12 cellular contexts compared by ENCODE assay signal in genomic region chr11:72758690-72759389, GRCh38. TPM values are rescaled to one million over a fixed set of nuclear protein-coding genes. Genes with fewer than 3 reads are reported as not detected.
DNase-seq lines count a peak whose midpoint lies in the region; ATAC-seq and TF ChIP-seq lines count a peak whose summit lies in the region.
"Had no signal": no experiment of that assay in that cellular context is flagged by ENCODE, and none has a peak within 500 bp of the region (broad histone marks: within the 10 kb centered on the region; RNA-seq: fewer than 3 reads in every experiment).

No MANE protein-coding gene starts in this region.

- POLR2A ChIA-PET in SK-N-SH (lab: Yijun Ruan, JAX): no interaction called here

- H3K27me3 Mint-ChIP-seq in stimulated activated naive B cell treated with anti-CD40 and anti-IgM and Interleukin-4, amounts not matched to agents 10 μg/mL and 1 μg/mL and 100 μg/mL, for 72 hours: no peaks in the 10 kb centered on the region
- H3K27me3 Mint-ChIP-seq in activated naive CD4-positive, alpha-beta T cell treated with anti-CD3 and anti-CD28 coated beads, Interleukin-2, amount 10 ng/mL, durations not matched to agents 7 days and 5 days: peaks cover 4% of the 10 kb centered on the region
- H3K27me3 Mint-ChIP-seq: stimulated activated naive CD8-positive, alpha-beta T cell treated with anti-CD3 and anti-CD28 coated beads, Interleukin-15, Interleukin-2, amounts not matched to agents 100 ng/mL and 50 ng/mL, for 24 hours had no signal

- H4K20me1 ChIP-seq in SK-N-SH (ENCODE audit: insufficient read depth) (no peaks in the 10 kb centered on the region), Karpas-422 (ENCODE audit: insufficient read depth, low read depth, low read length) (no peaks in the 10 kb centered on the region)

- H3K36me3 ChIP-seq in SK-N-SH (replicated peaks in 1 of 2; ENCODE audit: control insufficient read depth in 1 of 2, insufficient read depth in 2 of 2, low read length in 1 of 2) (no peaks in the 10 kb centered on the region), Karpas-422 (ENCODE audit: insufficient read depth, low read length) (no peaks in the 10 kb centered on the region)

- H3K27me3 ChIP-seq in SK-N-SH (ENCODE audit: insufficient read depth) (no peaks in the 10 kb centered on the region), Karpas-422 (ENCODE audit: low read length) (no peaks in the 10 kb centered on the region)

- TF ChIP-seq RAD21 in SK-N-SH (IDR thresholded peaks at IDR 0.05; ENCODE audit: low read length): no peak

- H3K36me3 Mint-ChIP-seq in stimulated activated naive B cell treated with anti-CD40 and anti-IgM and Interleukin-4, amounts not matched to agents 10 μg/mL and 1 μg/mL and 100 μg/mL, for 72 hours: peaks cover 6 to 34% of the 10 kb centered on the region in 2 donors
- no peaks in the 10 kb centered on the region for H3K36me3 Mint-ChIP-seq in activated naive CD4-positive, alpha-beta T cell treated with anti-CD3 and anti-CD28 coated beads, Interleukin-2, amount 10 ng/mL, durations not matched to agents 7 days and 5 days

- no peak overlapping the region for H3K4me3 Mint-ChIP-seq in stimulated activated naive B cell treated with anti-CD40 and anti-IgM and Interleukin-4, amounts not matched to agents 10 μg/mL and 1 μg/mL and 100 μg/mL, for 72 hours
- H3K4me3 Mint-ChIP-seq in activated naive CD4-positive, alpha-beta T cell treated with anti-CD3 and anti-CD28 coated beads, Interleukin-2, amount 10 ng/mL, durations not matched to agents 7 days and 5 days: no peak overlapping the region
- H3K4me3 Mint-ChIP-seq: activated naive CD4-positive, alpha-beta T cell treated with anti-CD3 and anti-CD28 coated beads for 36 hours; stimulated activated naive CD8-positive, alpha-beta T cell treated with anti-CD3 and anti-CD28 coated beads, Interleukin-15, Interleukin-2, amounts not matched to agents 100 ng/mL and 50 ng/mL, for 24 hours had no signal

- H3K4me2 ChIP-seq in SK-N-SH (no peak overlapping the region), Karpas-422 (ENCODE audit: low read depth, low read length, poor library complexity, severe bottlenecking) (no peak overlapping the region)

- peaks cover 37 to 41% of the 10 kb centered on the region in 2 donors for H3K4me1 Mint-ChIP-seq in stimulated activated naive B cell treated with anti-CD40 and anti-IgM and Interleukin-4, amounts not matched to agents 10 μg/mL and 1 μg/mL and 100 μg/mL, for 72 hours
- peaks cover 12% of the 10 kb centered on the region for H3K4me1 Mint-ChIP-seq in activated naive CD4-positive, alpha-beta T cell treated with anti-CD3 and anti-CD28 coated beads, Interleukin-2, amount 10 ng/mL, durations not matched to agents 7 days and 5 days

- intact Hi-C loops in left cardiac atrium (cut with DNase I): no loop called here

- DNase-seq in NCI-H1417 (lab: John Stamatoyannopoulos, UW): peak; percentile 28 to 90 (median 55)
- DNase-seq in NCI-H1417 treated with DMSO at 0.1 percent for 48 hours (lab: John Stamatoyannopoulos, UW): no peak
- peak; percentile 46 for DNase-seq in SK-N-SH
- peak; percentile 83 for DNase-seq in left cardiac atrium
- DNase-seq in stimulated activated naive B cell treated with anti-CD40 and anti-IgM and Interleukin-4, amounts not matched to agents 10 μg/mL and 1 μg/mL and 100 μg/mL, for 72 hours: no peak
- DNase-seq in GM10266 (ENCODE audit: extremely low spot score): no peak
- no peak for DNase-seq in Karpas-422
- DNase-seq in activated naive CD4-positive, alpha-beta T cell treated with anti-CD3 and anti-CD28 coated beads, Interleukin-2, amount 10 ng/mL, durations not matched to agents 7 days and 5 days: no peak
- DNase-seq: activated naive CD4-positive, alpha-beta T cell treated with anti-CD3 and anti-CD28 coated beads for 36 hours; Kasumi-1 had no signal

- H3K27ac ChIP-seq in SK-N-SH (ENCODE audit: low read depth in 2 of 2, low read length in 1 of 2): no peak overlapping the region
- no peak overlapping the region for H3K27ac ChIP-seq in Karpas-422 (ENCODE audit: low read length)
- H3K27ac ChIP-seq: psoas muscle had no signal

- H3K4me3 ChIP-seq in SK-N-SH (ENCODE audit: low read depth in 2 of 2, low read length in 1 of 2) (no peak overlapping the region), Karpas-422 (ENCODE audit: low read length) (no peak overlapping the region)
- H3K4me3 ChIP-seq: psoas muscle had no signal

- H3K79me2 ChIP-seq in SK-N-SH (ENCODE audit: insufficient read depth): no peaks in the 10 kb centered on the region
- H3K79me2 ChIP-seq in Karpas-422 (ENCODE audit: low read length): no peaks in the 10 kb centered on the region

- 78% methylated on average over 16 of the region's 17 CpGs for WGBS in SK-N-SH (ENCODE audit: low lambda C conversion rate)

- H3K9me3 ChIP-seq in SK-N-SH (no peaks in the 10 kb centered on the region), Karpas-422 (ENCODE audit: low read length) (no peaks in the 10 kb centered on the region)
- H3K9me3 ChIP-seq: psoas muscle had no signal

- H3K9me3 Mint-ChIP-seq in stimulated activated naive B cell treated with anti-CD40 and anti-IgM and Interleukin-4, amounts not matched to agents 10 μg/mL and 1 μg/mL and 100 μg/mL, for 72 hours: no peaks in the 10 kb centered on the region
- H3K9me3 Mint-ChIP-seq in activated naive CD4-positive, alpha-beta T cell treated with anti-CD3 and anti-CD28 coated beads, Interleukin-2, amount 10 ng/mL, durations not matched to agents 7 days and 5 days: no peaks in the 10 kb centered on the region
- H3K9me3 Mint-ChIP-seq: activated naive CD4-positive, alpha-beta T cell treated with anti-CD3 and anti-CD28 coated beads for 36 hours; stimulated activated naive CD8-positive, alpha-beta T cell treated with anti-CD3 and anti-CD28 coated beads, Interleukin-15, Interleukin-2, amounts not matched to agents 100 ng/mL and 50 ng/mL, for 24 hours had no signal

- ATAC-seq in left cardiac atrium: peak; percentile 34 to 58
- ATAC-seq in stimulated activated naive B cell treated with anti-CD40 and anti-IgM and Interleukin-4, amounts not matched to agents 10 μg/mL and 1 μg/mL and 100 μg/mL, for 72 hours (replicated peaks): no peak
- ATAC-seq: psoas muscle had no signal

- peaks cover 0 to 4% of the 10 kb centered on the region in 2 experiments; a peak in 3 of 4 replicates for H3K4me1 ChIP-seq in SK-N-SH (ENCODE audit: control insufficient read depth in 1 of 2, insufficient read depth in 2 of 2, low read depth in 1 of 2, low read length in 1 of 2)
- H3K4me1 ChIP-seq in Karpas-422 (ENCODE audit: low read length): no peaks in the 10 kb centered on the region

- H3K9me2 ChIP-seq in SK-N-SH (no peaks in the 10 kb centered on the region), Karpas-422 (replicated peaks; ENCODE audit: insufficient read depth, low read length) (no peaks in the 10 kb centered on the region)

- no peak for TF ChIP-seq EP300 in SK-N-SH (IDR thresholded peaks at IDR 0.05; ENCODE audit: borderline replicate concordance in 1 of 2, low read depth in 1 of 2, low read length in 1 of 2)

- peak overlapping the region; percentile 16 for H3K27ac Mint-ChIP-seq in stimulated activated naive B cell treated with anti-CD40 and anti-IgM and Interleukin-4, amounts not matched to agents 10 μg/mL and 1 μg/mL and 100 μg/mL, for 72 hours
- no peak overlapping the region for H3K27ac Mint-ChIP-seq in activated naive CD4-positive, alpha-beta T cell treated with anti-CD3 and anti-CD28 coated beads, Interleukin-2, amount 10 ng/mL, durations not matched to agents 7 days and 5 days
- H3K27ac Mint-ChIP-seq: activated naive CD4-positive, alpha-beta T cell treated with anti-CD3 and anti-CD28 coated beads for 36 hours; stimulated activated naive CD8-positive, alpha-beta T cell treated with anti-CD3 and anti-CD28 coated beads, Interleukin-15, Interleukin-2, amounts not matched to agents 100 ng/mL and 50 ng/mL, for 24 hours had no signal

- CTCF ChIA-PET in SK-N-SH (lab: Yijun Ruan, JAX): interaction anchor here (0.7 to 2.7 kb wide), 3 partner anchors 33 to 54 kb away, joined by 3 to 10 read pairs (median 3); no protein-coding TSS in a partner anchor
- CTCF ChIA-PET in activated naive CD4-positive, alpha-beta T cell treated with anti-CD3 and anti-CD28 coated beads, Interleukin-2, amount 10 ng/mL, durations not matched to agents 7 days and 5 days (lab: Charles Lee): no interaction called here

- TF ChIP-seq CTCF in SK-N-SH (IDR thresholded peaks at IDR 0.05) (no peak), GM10266 (IDR thresholded peaks at IDR 0.05; ENCODE audit: control insufficient read depth, insufficient read depth, low read depth, missing control alignments) (no peak)

- no peak overlapping the region for H3K9ac ChIP-seq in SK-N-SH
- no peak overlapping the region for H3K9ac ChIP-seq in Karpas-422 (ENCODE audit: low read length)

- H3F3A ChIP-seq in SK-N-SH (replicated peaks; ENCODE audit: insufficient read depth): no peaks in the 10 kb centered on the region

- no peak overlapping the region for H2AFZ ChIP-seq in SK-N-SH (ENCODE audit: low read depth)
- H2AFZ ChIP-seq in Karpas-422 (ENCODE audit: low read length): no peak overlapping the region

TF ChIP-seq in SK-N-SH, 30 proteins besides CTCF, POLR2A, EP300 and RAD21:
- TF ChIP-seq FOXJ3 (CRISPR knock-in tag; IDR thresholded peaks at IDR 0.05) (no peak), NFIC (IDR thresholded peaks at IDR 0.05; ENCODE audit: borderline replicate concordance) (0 out of 2 replicates have a peak, but pooled peaks have one; percentile 16)

RNA-seq across cellular contexts. Expression of gene ARAP1, which starts 6.6 kb away (rescaled TPM):
- polyA plus RNA-seq in SK-N-SH (2012; rRNA removed): 43.4 and 56.6 TPM in 2 replicates
- polyA plus RNA-seq in SK-N-SH (2012; cell fraction: cytosol; rRNA removed): 21.6 and 37.3 TPM in 2 replicates
- polyA plus RNA-seq in SK-N-SH (2012; cell fraction: nucleus; rRNA removed): 118 and 136 TPM in 2 replicates
- 10 to 100 TPM; 60.3 to 66.9 TPM for total RNA-seq in left cardiac atrium
- total RNA-seq in Karpas-422 (2014; rRNA removed; shearing (Covaris generic); ENCODE audit: low replicate concordance): 76.1 and 103 TPM in 2 replicates

RNA-seq across cellular contexts. Expression of gene STARD10, which starts 35.0 kb away (rescaled TPM):
- polyA plus RNA-seq in SK-N-SH (2012; rRNA removed): 42.2 and 47.7 TPM in 2 replicates
- 20.7 and 30.1 TPM in 2 replicates for polyA plus RNA-seq in SK-N-SH (2012; cell fraction: cytosol; rRNA removed)
- polyA plus RNA-seq in SK-N-SH (2012; cell fraction: nucleus; rRNA removed): 23.7 and 25.6 TPM in 2 replicates
- total RNA-seq in left cardiac atrium: 10 to 100 TPM; 87.4 to 93.9 TPM
- total RNA-seq in Karpas-422 (2014; rRNA removed; shearing (Covaris generic); ENCODE audit: low replicate concordance): 4.3 and 4.7 TPM in 2 replicates

RNA-seq across cellular contexts. Expression of gene ATG16L2, which starts 55.4 kb away (rescaled TPM):
- polyA plus RNA-seq in SK-N-SH (2012; rRNA removed): 26.9 and 29.4 TPM in 2 replicates
- 3.8 and 6.1 TPM in 2 replicates for polyA plus RNA-seq in SK-N-SH (2012; cell fraction: cytosol; rRNA removed)
- polyA plus RNA-seq in SK-N-SH (2012; cell fraction: nucleus; rRNA removed): 205 and 218 TPM in 2 replicates
- 10 to 100 TPM; 11.9 to 16.3 TPM for total RNA-seq in left cardiac atrium
- 14.8 and 20.2 TPM in 2 replicates for total RNA-seq in Karpas-422 (2014; rRNA removed; shearing (Covaris generic); ENCODE audit: low replicate concordance)

Comparison
In these comparisons a context has a peak if more than half of its experiments do, and no peak if none do; other contexts are left out.
1. DNase-seq: peak in NCI-H1417 (3 of 3), SK-N-SH (single experiment) and left cardiac atrium (single experiment); none in NCI-H1417 treated with DMSO at 0.1 percent for 48 hours (single experiment), stimulated activated naive B cell treated with anti-CD40 and anti-IgM and Interleukin-4, amounts not matched to agents 10 μg/mL and 1 μg/mL and 100 μg/mL, for 72 hours (single experiment), GM10266 (single experiment), Karpas-422 (single experiment) and activated naive CD4-positive, alpha-beta T cell treated with anti-CD3 and anti-CD28 coated beads, Interleukin-2, amount 10 ng/mL, durations not matched to agents 7 days and 5 days (single experiment).
2. ATAC-seq: peak in left cardiac atrium (2 of 2); none in stimulated activated naive B cell treated with anti-CD40 and anti-IgM and Interleukin-4, amounts not matched to agents 10 μg/mL and 1 μg/mL and 100 μg/mL, for 72 hours (0 of 2).
3. RNA of gene STARD10, which starts 35.0 kb away (total RNA-seq): 87.4 to 93.9 TPM in left cardiac atrium; 4.3 to 4.7 TPM in Karpas-422; every median in the first group is over 10 times any median in the second.